Comparison of ENCODE assay signal across 15 cellular contexts in the genomic region with DNA sequence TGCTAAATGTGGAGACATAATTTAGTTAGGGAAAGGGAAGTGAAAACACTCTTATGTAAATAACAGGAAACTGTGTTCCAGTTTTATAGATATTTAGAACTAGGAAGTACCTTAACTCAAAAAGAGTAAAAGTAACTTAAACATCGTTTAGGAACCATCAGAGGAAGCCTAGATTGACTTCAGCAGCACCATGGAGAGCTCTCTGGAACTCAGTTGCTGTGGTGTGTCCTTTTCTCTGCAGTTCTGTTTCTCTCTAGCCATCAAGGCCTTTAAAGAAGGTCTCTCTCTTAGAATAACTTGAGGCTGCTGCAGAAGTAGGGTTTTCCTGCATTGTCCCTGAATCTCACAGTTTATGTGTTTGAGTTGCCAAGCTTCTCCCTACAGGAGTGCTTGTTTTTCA. TPM values are rescaled to one million over a fixed set of nuclear protein-coding genes. Genes with fewer than 3 reads are reported as not detected.
DNase-seq lines count a peak whose midpoint lies in the region; ATAC-seq, FAIRE-seq and TF ChIP-seq lines count a peak whose summit lies in the region.
"Had no signal": no experiment of that assay in that cellular context is flagged by ENCODE, and none has a peak within 500 bp of the region (broad histone marks: within the 10 kb centered on the region; RNA-seq: fewer than 3 reads in every experiment).

No MANE protein-coding gene starts in this region.

- FAIRE-seq in H54 (lab: Jason Lieb, UNC), result no peak
- FAIRE-seq: keratinocyte had no signal

- no peak for TF ChIP-seq CTCF in right atrium auricular region (IDR thresholded peaks at IDR 0.05)

- ATAC-seq in GM19351 (IDR thresholded peaks at IDR 0.05; ENCODE audit: unreplicated experiment), result peak; percentile 50
- ATAC-seq: activated naive CD8-positive, alpha-beta T cell treated with anti-CD3 and anti-CD28 coated beads, Interleukin-2, amount 50 U/mL, for 24 hours had no signal

- no peaks in the 10 kb centered on the region for H3K9me3 ChIP-seq in right atrium auricular region

- no peaks in the 10 kb centered on the region for H3K4me1 ChIP-seq in right atrium auricular region

- H3K4me3 ChIP-seq in right atrium auricular region, result no peak overlapping the region

- DNase-seq in MV-4-11 (lab: John Stamatoyannopoulos, UW) (peak; percentile 46), astrocyte of the hippocampus (ENCODE audit: low read depth, low spot score) (peak; percentile 58), islet precursor cell (peak; percentile 67), NCI-H524 treated with DMSO at 0.1 percent for 48 hours (lab: John Stamatoyannopoulos, UW) (no peak), superior temporal gyrus (ENCODE audit: extremely low spot score) (no peak), H54 (ENCODE audit: insufficient read length, low spot score) (no peak), right atrium auricular region (ENCODE audit: low spot score) (no peak)
- DNase-seq: activated CD4-positive, alpha-beta T cell treated with anti-CD3 and anti-CD28 coated beads for 4 hours; activated naive CD8-positive, alpha-beta T cell treated with anti-CD3 and anti-CD28 coated beads, Interleukin-2, amount 50 U/mL, for 24 hours; activated T-cell treated with anti-CD3 and anti-CD28 coated beads for 4 hours; dermis blood vessel endothelial cell; stimulated activated CD4-positive, alpha-beta T cell treated with anti-CD3 and anti-CD28 coated beads, Interleukin-4, amount 100 ng/mL, for 1 hour; T-helper 1 cell had no signal

- no peaks in the 10 kb centered on the region for H3K36me3 ChIP-seq in right atrium auricular region

- H3K27ac ChIP-seq in right atrium auricular region, result no peak overlapping the region

- no peak for TF ChIP-seq POLR2A in H54 (IDR thresholded peaks at IDR 0.05; ENCODE audit: low read depth, low read length)

- no peaks in the 10 kb centered on the region for H3K27me3 ChIP-seq in right atrium auricular region

RNA-seq across cellular contexts. Expression of a gene that starts 26.9 kb away (rescaled TPM):
- total RNA-seq in right atrium auricular region, result not detected
- total RNA-seq: dermis blood vessel endothelial cell had no signal

Comparison
In these comparisons a context has a peak if more than half of its experiments do, and no peak if none do; other contexts are left out.
1. DNase-seq: peak in MV-4-11 (single experiment), astrocyte of the hippocampus (single experiment) and islet precursor cell (single experiment); none in NCI-H524 treated with DMSO at 0.1 percent for 48 hours (single experiment), superior temporal gyrus (single experiment), H54 (single experiment) and right atrium auricular region (single experiment).